Comparison of ENCODE assay signal across 10 cellular contexts in the genomic region with DNA sequence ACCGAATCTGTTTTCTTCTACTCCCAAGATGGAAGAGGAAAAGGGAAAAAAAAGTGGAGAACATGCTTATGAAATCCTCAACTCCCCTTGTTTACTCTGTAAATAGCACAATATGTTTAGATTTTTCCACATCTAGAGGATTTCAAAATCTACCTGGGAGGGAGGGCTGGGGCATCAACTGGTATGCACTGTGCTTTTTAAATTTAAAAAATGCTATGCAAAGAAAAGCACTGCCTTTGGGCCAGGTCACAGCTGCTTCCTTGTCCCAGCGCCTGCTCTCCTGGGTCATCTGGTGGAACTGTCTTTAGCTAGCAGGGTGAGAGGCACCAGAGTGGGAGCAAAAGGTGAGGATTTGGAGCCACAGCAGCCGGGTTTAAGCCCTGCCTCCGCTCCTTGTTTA.
"Had no signal": no experiment of that assay in that cellular context is flagged by ENCODE, and none has a peak within 500 bp of the region (broad histone marks: within the 10 kb centered on the region; RNA-seq: fewer than 3 reads in every experiment).

No MANE protein-coding gene starts in this region.

- DNase-seq: GM23248, GOT3, H7, HCEC 1CT, HFFc6 had no signal

- H3K4me3 ChIP-seq: GM23248, GM23338, HAP-1 had no signal

- FAIRE-seq: H1, H54 had no signal

- H3K36me3 ChIP-seq: HAP-1 had no signal

- H3K9me3 ChIP-seq: HAP-1 had no signal

- H3K27ac ChIP-seq: GM23248 had no signal

- H3K9ac ChIP-seq: GM23248 had no signal

- ATAC-seq: GM23338, HCT116 had no signal

- H3K4me2 ChIP-seq: GM23338 had no signal

- H2AFZ ChIP-seq: GM23248, GM23338 had no signal

- H3K4me1 ChIP-seq: HAP-1 had no signal
